In the genomic region with DNA sequence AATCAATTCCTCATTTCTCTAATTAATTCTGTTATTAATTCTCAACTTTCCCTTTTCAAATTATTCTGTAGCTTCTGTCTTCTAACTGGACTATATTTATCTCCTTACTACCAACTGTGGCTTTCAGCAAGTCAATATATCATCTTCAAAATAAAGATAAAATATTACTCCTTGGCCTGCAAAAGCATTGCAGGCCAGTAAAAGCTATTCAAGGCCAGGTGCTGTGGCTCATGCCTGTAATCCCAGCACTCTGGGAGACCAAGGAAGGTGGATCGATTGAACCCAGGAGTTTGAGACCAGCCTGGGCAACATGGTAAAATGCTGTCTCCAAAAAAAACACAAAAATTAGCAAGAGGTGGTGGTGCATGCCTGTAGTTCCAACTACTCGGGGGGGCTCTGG, we compare ENCODE assay signal across 1 cellular context.
TF ChIP-seq lines count a peak whose summit lies in the region.

No MANE protein-coding gene starts in this region.

TF ChIP-seq in K562, 482 proteins besides CTCF, POLR2A, EP300 and RAD21:
- no peak for TF ChIP-seq PBX2 (CRISPR knock-in tag; IDR thresholded peaks at IDR 0.05; ENCODE audit: low read depth)
- TF ChIP-seq PBX2 (tag; conservative IDR thresholded peaks at IDR 0.05; ENCODE audit: low read depth) = peak; percentile 42; the same call in 1 of the 2 replicates
- TF ChIP-seq, protein P1, sequence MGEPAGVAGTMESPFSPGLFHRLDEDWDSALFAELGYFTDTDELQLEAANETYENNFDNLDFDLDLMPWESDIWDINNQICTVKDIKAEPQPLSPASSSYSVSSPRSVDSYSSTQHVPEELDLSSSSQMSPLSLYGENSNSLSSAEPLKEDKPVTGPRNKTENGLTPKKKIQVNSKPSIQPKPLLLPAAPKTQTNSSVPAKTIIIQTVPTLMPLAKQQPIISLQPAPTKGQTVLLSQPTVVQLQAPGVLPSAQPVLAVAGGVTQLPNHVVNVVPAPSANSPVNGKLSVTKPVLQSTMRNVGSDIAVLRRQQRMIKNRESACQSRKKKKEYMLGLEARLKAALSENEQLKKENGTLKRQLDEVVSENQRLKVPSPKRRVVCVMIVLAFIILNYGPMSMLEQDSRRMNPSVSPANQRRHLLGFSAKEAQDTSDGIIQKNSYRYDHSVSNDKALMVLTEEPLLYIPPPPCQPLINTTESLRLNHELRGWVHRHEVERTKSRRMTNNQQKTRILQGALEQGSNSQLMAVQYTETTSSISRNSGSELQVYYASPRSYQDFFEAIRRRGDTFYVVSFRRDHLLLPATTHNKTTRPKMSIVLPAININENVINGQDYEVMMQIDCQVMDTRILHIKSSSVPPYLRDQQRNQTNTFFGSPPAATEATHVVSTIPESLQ (CRISPR knock-in tag; IDR thresholded peaks at IDR 0.05) = no peak
